ENCODE assay signal across 14 cellular contexts in genomic region chr13:30744686-30745085, GRCh38. TPM values are rescaled to one million over a fixed set of nuclear protein-coding genes. Genes with fewer than 3 reads are reported as not detected.
A peak's percentile ranks its signal among the peaks of the same experiment; 100 is the strongest.
DNase-seq lines count a peak whose midpoint lies in the region; ATAC-seq, FAIRE-seq and TF ChIP-seq lines count a peak whose summit lies in the region.
"Had no signal": no experiment of that assay in that cellular context is flagged by ENCODE, and none has a peak within 500 bp of the region (broad histone marks: within the 10 kb centered on the region; RNA-seq: fewer than 3 reads in every experiment).

No MANE protein-coding gene starts in this region.

- no peaks in the 10 kb centered on the region for H3K27me3 ChIP-seq in CD8-positive, alpha-beta T cell (ENCODE audit: insufficient read depth, low read length)

- peaks cover 56% of the 10 kb centered on the region for H3K4me1 Mint-ChIP-seq in CD8-positive, alpha-beta T cell (ENCODE audit: low read depth)
- H3K4me1 Mint-ChIP-seq in activated T-helper 1 cell treated with anti-CD3 and anti-CD28 coated beads, Interleukin-12 subunit alpha, Interleukin-12 subunit beta, Interleukin-2, Interleukin-4 antibody, amounts not matched to agents 30 ng/mL and 10 ng/mL and 1 ng/mL, durations not matched to agents 14 hours and 24 hours and 36 hours (ENCODE audit: low read depth): peaks cover 55% of the 10 kb centered on the region
- peaks cover 55 to 60% of the 10 kb centered on the region in 2 donors for H3K4me1 Mint-ChIP-seq in natural killer cell

- ATAC-seq in CD8-positive, alpha-beta T cell: no peak
- peak; percentile 2 for ATAC-seq in HG02798 (IDR thresholded peaks at IDR 0.05; ENCODE audit: poor library complexity, unreplicated experiment)
- ATAC-seq in natural killer cell: peak in 1 of 3 donors; percentile 1
- ATAC-seq: WTC11 had no signal

- no peak overlapping the region for H3K4me3 ChIP-seq in CD8-positive, alpha-beta T cell (ENCODE audit: low read depth, low read length)

- peaks cover 14% of the 10 kb centered on the region for H3K36me3 ChIP-seq in CD8-positive, alpha-beta T cell (ENCODE audit: insufficient read depth, low read length)

- FAIRE-seq in H54 (lab: Jason Lieb, UNC): no peak
- FAIRE-seq: D721Med, keratinocyte had no signal

- peaks cover 62% of the 10 kb centered on the region for H3K36me3 Mint-ChIP-seq in CD8-positive, alpha-beta T cell
- H3K36me3 Mint-ChIP-seq in activated T-helper 1 cell treated with anti-CD3 and anti-CD28 coated beads, Interleukin-12 subunit alpha, Interleukin-12 subunit beta, Interleukin-2, Interleukin-4 antibody, amounts not matched to agents 30 ng/mL and 10 ng/mL and 1 ng/mL, durations not matched to agents 14 hours and 24 hours and 36 hours (ENCODE audit: low read depth): peaks cover 56% of the 10 kb centered on the region
- no peaks in the 10 kb centered on the region for H3K36me3 Mint-ChIP-seq in natural killer cell
- H3K36me3 Mint-ChIP-seq: WTC11 had no signal

- CTCF ChIA-PET in CD8-positive, alpha-beta T cell (lab: Charles Lee): interaction anchor here (1.4 kb wide), 1 partner anchor 9 kb away, joined by 3 read pairs; no protein-coding TSS in a partner anchor

- intact Hi-C loops in CD8-positive, alpha-beta T cell (cut with DNase I, micrococcal nuclease): loop anchor here (1.0 to 10.0 kb wide), 7 partner anchors 9 to 600 kb away; partner anchors contain the start of genes USPL1 (in 2 of the 2) and ALOX5AP (in 1 of the 2)
- intact Hi-C loops in activated T-helper 1 cell treated with anti-CD3 and anti-CD28 coated beads, Interleukin-12 subunit alpha, Interleukin-12 subunit beta, Interleukin-2, Interleukin-4 antibody, amounts not matched to agents 30 ng/mL and 10 ng/mL and 1 ng/mL, durations not matched to agents 14 hours and 24 hours and 36 hours (cut with micrococcal nuclease): loop anchor here (1.0 to 5.0 kb wide), 13 partner anchors 9 to 1152 kb away; partner anchors contain the start of genes ALOX5AP and USPL1
- intact Hi-C loops in natural killer cell (cut with micrococcal nuclease): loop anchor here (1.0 to 5.0 kb wide), 8 partner anchors 23 to 842 kb away; partner anchors contain the start of gene USPL1

- no peaks in the 10 kb centered on the region for H3K27me3 Mint-ChIP-seq in CD8-positive, alpha-beta T cell (ENCODE audit: low read depth)
- H3K27me3 Mint-ChIP-seq in activated T-helper 1 cell treated with anti-CD3 and anti-CD28 coated beads, Interleukin-12 subunit alpha, Interleukin-12 subunit beta, Interleukin-2, Interleukin-4 antibody, amounts not matched to agents 30 ng/mL and 10 ng/mL and 1 ng/mL, durations not matched to agents 14 hours and 24 hours and 36 hours (ENCODE audit: insufficient read depth): no peaks in the 10 kb centered on the region
- no peaks in the 10 kb centered on the region for H3K27me3 Mint-ChIP-seq in natural killer cell (ENCODE audit: low read depth in 2 of 2)

- peaks cover 49% of the 10 kb centered on the region for H3K4me1 ChIP-seq in CD8-positive, alpha-beta T cell (ENCODE audit: insufficient read depth, low read length)

- DNase-seq in CD8-positive, alpha-beta T cell: no peak
- DNase-seq in activated T-helper 1 cell treated with anti-CD3 and anti-CD28 coated beads, Interleukin-12 subunit alpha, Interleukin-12 subunit beta, Interleukin-2, Interleukin-4 antibody, amounts not matched to agents 30 ng/mL and 10 ng/mL and 1 ng/mL, durations not matched to agents 14 hours and 24 hours and 36 hours (ENCODE audit: low spot score): no peak
- no peak for DNase-seq in natural killer cell
- DNase-seq in H54 (ENCODE audit: insufficient read length, low spot score): no peak
- no peak for DNase-seq in NCI-H1417 treated with DMSO at 0.1 percent for 48 hours (lab: John Stamatoyannopoulos, UW)
- no peak for DNase-seq in NCI-H2107 treated with DMSO at 0.1 percent for 48 hours (lab: John Stamatoyannopoulos, UW; ENCODE audit: unreplicated experiment)
- no peak for DNase-seq in NCI-H187 treated with DMSO at 0.1 percent for 48 hours (lab: John Stamatoyannopoulos, UW)
- DNase-seq: activated gamma-delta T cell, NCI-H2171 treated with DMSO at 0.1 percent for 48 hours had no signal

- H3K9me3 Mint-ChIP-seq in CD8-positive, alpha-beta T cell: no peaks in the 10 kb centered on the region
- H3K9me3 Mint-ChIP-seq in activated T-helper 1 cell treated with anti-CD3 and anti-CD28 coated beads, Interleukin-12 subunit alpha, Interleukin-12 subunit beta, Interleukin-2, Interleukin-4 antibody, amounts not matched to agents 30 ng/mL and 10 ng/mL and 1 ng/mL, durations not matched to agents 14 hours and 24 hours and 36 hours: no peaks in the 10 kb centered on the region
- H3K9me3 Mint-ChIP-seq in natural killer cell: no peaks in the 10 kb centered on the region
- H3K9me3 Mint-ChIP-seq: neural crest cell, WTC11 had no signal

- peak overlapping the region; percentile 71 for H3K27ac Mint-ChIP-seq in CD8-positive, alpha-beta T cell
- peak overlapping the region; percentile 85 for H3K27ac Mint-ChIP-seq in activated T-helper 1 cell treated with anti-CD3 and anti-CD28 coated beads, Interleukin-12 subunit alpha, Interleukin-12 subunit beta, Interleukin-2, Interleukin-4 antibody, amounts not matched to agents 30 ng/mL and 10 ng/mL and 1 ng/mL, durations not matched to agents 14 hours and 24 hours and 36 hours
- peak overlapping the region; percentile 88 to 94 for H3K27ac Mint-ChIP-seq in natural killer cell
- H3K27ac Mint-ChIP-seq: WTC11 had no signal

- no peak overlapping the region for H3K27ac ChIP-seq in CD8-positive, alpha-beta T cell (ENCODE audit: low read depth, low read length)

- POLR2A ChIA-PET in CD8-positive, alpha-beta T cell (lab: Charles Lee): no interaction called here

- H3K4me3 Mint-ChIP-seq in CD8-positive, alpha-beta T cell: peak overlapping the region; percentile 16
- H3K4me3 Mint-ChIP-seq in activated T-helper 1 cell treated with anti-CD3 and anti-CD28 coated beads, Interleukin-12 subunit alpha, Interleukin-12 subunit beta, Interleukin-2, Interleukin-4 antibody, amounts not matched to agents 30 ng/mL and 10 ng/mL and 1 ng/mL, durations not matched to agents 14 hours and 24 hours and 36 hours: peak overlapping the region; percentile 51
- H3K4me3 Mint-ChIP-seq in natural killer cell: peak overlapping the region; percentile 74
- H3K4me3 Mint-ChIP-seq: neural crest cell, WTC11 had no signal

- H3K9me3 ChIP-seq in CD8-positive, alpha-beta T cell (ENCODE audit: low read length): no peaks in the 10 kb centered on the region

- TF ChIP-seq CTCF in CD8-positive, alpha-beta T cell (IDR thresholded peaks at IDR 0.05): no peak
- TF ChIP-seq CTCF in natural killer cell (IDR thresholded peaks at IDR 0.05): no peak

- no peak for TF ChIP-seq POLR2A in H54 (IDR thresholded peaks at IDR 0.05; ENCODE audit: low read depth, low read length)

RNA-seq across cellular contexts. Expression of gene ALOX5AP, which starts 9.3 kb away (rescaled TPM):
- total RNA-seq in CD8-positive, alpha-beta T cell: 10 to 100 TPM; 16.3 to 16.6 TPM
- 65.8 and 72.2 TPM in 2 replicates for total RNA-seq in activated T-helper 1 cell treated with anti-CD3 and anti-CD28 coated beads, Interleukin-12 subunit alpha, Interleukin-12 subunit beta, Interleukin-2, Interleukin-4 antibody, amounts not matched to agents 30 ng/mL and 10 ng/mL and 1 ng/mL, durations not matched to agents 14 hours and 24 hours and 36 hours
- 100 to 1,000 TPM in 2 of 3 donors, 10 to 100 TPM in 1; 83.9 to 150 (median 114) TPM for total RNA-seq in natural killer cell
- total RNA-seq: neural crest cell, WTC11 had no signal

Comparison
In these comparisons a context has a peak if more than half of its experiments do, and no peak if none do; other contexts are left out.
1. H3K4me3 Mint-ChIP-seq: peak in every context shown above with its lines; median percentile 74 in natural killer cell; 51 in activated T-helper 1 cell treated with anti-CD3 and anti-CD28 coated beads, Interleukin-12 subunit alpha, Interleukin-12 subunit beta, Interleukin-2, Interleukin-4 antibody, amounts not matched to agents 30 ng/mL and 10 ng/mL and 1 ng/mL, durations not matched to agents 14 hours and 24 hours and 36 hours; 16 in CD8-positive, alpha-beta T cell.